ENCODE assay signal across 1 cellular context in the genomic region with DNA sequence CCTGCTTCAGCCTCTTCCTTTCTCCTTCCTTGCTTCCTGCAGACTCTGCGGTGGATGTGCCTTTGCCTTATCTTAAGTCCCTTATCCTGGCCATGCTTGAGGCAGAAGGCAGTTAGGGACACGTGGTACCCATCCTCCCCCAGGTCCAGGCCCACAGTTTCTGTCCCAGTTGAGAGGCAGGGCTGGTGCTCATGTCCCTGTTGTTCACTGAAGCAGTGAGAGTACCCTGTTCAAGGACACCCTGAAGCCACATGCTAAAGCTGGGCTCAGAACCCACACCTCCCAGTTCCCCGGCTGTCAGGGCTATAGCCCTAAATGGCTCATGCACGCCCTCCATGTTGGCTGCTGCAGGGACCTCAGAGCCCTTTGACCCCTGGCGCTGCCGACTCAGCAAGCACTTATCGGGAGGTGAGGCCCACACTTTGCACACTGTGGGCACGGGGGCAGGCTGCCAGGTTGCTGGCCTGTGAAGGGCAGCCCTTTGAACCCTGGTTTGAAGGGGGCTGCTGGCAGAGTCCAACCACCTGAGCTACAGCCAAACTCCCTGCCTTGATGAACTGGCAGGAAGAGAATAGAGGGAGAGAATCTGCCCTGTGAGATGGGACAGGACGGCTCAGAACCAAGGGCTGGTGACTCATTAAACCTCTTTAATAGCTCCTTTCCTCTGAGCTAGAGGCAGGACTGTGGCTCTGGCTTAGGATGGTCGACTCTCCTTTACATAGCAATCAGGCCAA.
TF ChIP-seq lines count a peak whose summit lies in the region.

No MANE protein-coding gene starts in this region.

TF ChIP-seq in IMR-90, 13 proteins besides CTCF, POLR2A, EP300 and RAD21:
- no peak for TF ChIP-seq MXI1 (IDR thresholded peaks at IDR 0.05; ENCODE audit: borderline replicate concordance, low read depth, low read length)
- no peak for TF ChIP-seq NFE2L2 (IDR thresholded peaks at IDR 0.05; ENCODE audit: low read depth, low read length)
- TF ChIP-seq CEBPB (IDR thresholded peaks at IDR 0.05; ENCODE audit: low read depth, low read length), result no peak
- no peak for TF ChIP-seq BHLHE40 (IDR thresholded peaks at IDR 0.05; ENCODE audit: low read depth, low read length)
- no peak for TF ChIP-seq RCOR1 (IDR thresholded peaks at IDR 0.05; ENCODE audit: insufficient replicate concordance, low read length)
- no peak for TF ChIP-seq MAFK (IDR thresholded peaks at IDR 0.05; ENCODE audit: low read depth, low read length)
- no peak for TF ChIP-seq FOS (IDR thresholded peaks at IDR 0.05; ENCODE audit: low read depth, low read length)
- TF ChIP-seq SMC3 (IDR thresholded peaks at IDR 0.05; ENCODE audit: low read depth, low read length), result no peak
- no peak for TF ChIP-seq RFX5 (IDR thresholded peaks at IDR 0.05; ENCODE audit: low read depth, low read length)
